9 cellular contexts compared by ENCODE assay signal in the genomic region with DNA sequence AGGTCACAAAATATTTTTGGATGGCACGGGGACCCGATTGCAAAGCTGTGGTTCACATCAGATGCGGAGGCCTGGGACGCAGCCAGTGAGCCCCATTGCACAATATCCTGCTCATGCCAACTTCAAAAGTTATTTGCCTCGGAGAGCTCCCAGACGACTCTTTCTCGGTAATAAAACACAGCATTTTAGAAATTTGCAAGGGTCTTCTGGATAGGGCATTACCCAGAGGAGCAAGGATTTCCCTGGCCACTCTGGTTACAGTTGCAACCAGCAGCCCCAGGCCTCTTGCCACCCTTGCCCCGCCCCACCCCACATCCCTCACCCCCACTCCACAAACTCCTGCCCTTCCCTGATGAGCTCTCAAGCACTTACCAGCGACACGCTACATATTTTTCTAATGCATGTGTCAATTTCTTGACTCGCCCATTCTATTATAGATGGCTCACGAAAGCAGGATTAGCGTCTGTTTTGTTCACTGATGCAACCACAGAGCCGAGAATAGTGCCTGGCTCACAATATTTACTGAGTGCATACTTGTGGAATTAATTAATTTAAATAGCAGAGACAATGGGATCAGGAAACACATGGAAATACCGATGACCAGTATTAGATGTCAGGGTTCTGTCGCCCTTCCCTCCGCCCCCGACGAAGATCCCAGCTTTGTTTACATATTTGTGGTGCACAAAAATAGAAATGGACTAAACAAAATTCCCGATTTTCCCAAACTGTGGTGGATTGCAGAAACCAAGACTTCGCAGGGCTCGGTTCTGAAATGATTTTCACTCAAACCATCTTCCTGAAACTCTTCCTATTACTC.
DNase-seq lines count a peak whose midpoint lies in the region; ATAC-seq and TF ChIP-seq lines count a peak whose summit lies in the region.
"Had no signal": no experiment of that assay in that cellular context is flagged by ENCODE, and none has a peak within 500 bp of the region (broad histone marks: within the 10 kb centered on the region; RNA-seq: fewer than 3 reads in every experiment).

No MANE protein-coding gene starts in this region.

- H3K36me3 ChIP-seq in gastrocnemius medialis, result no peaks in the 10 kb centered on the region

- in situ Hi-C loops in gastrocnemius medialis (cut with MboI; ENCODE audit: low sequenced_read_pairs in 4 of 4), result no loop called here

- DNase-seq in HFF-Myc (ENCODE audit: extremely low read depth, low read depth) (peak; percentile 83), RPMI7951 (ENCODE audit: low read depth) (peak; percentile 60), fibroblast of pulmonary artery (ENCODE audit: low read depth) (peak; percentile 38), gastrocnemius medialis (peak in 1 of 2 donors; percentile 37), HT-29 (ENCODE audit: low spot score) (no peak), HK-2 (ENCODE audit: unreplicated experiment) (no peak)
- no peak for DNase-seq in activated naive CD4-positive, alpha-beta T cell treated with anti-CD3 and anti-CD28 coated beads, Interleukin-2, amount 50 U/mL, for 72 hours (ENCODE audit: low spot score in 2 of 2)

- intact Hi-C loops in gastrocnemius medialis (cut with DNase I; ENCODE audit: low total_unique reads), result loop anchor here (1.0 to 5.0 kb wide), 4 partner anchors 34 to 218 kb away; partner anchors contain the start of gene TFAP4

- H3K9me3 Mint-ChIP-seq in activated naive CD4-positive, alpha-beta T cell treated with anti-CD3 and anti-CD28 coated beads, Interleukin-2, amount 50 U/mL, for 72 hours, result no peaks in the 10 kb centered on the region

- H3K4me3 ChIP-seq in HFF-Myc (replicated peaks; ENCODE audit: low read depth, low read length) (peak overlapping the region; percentile 39), fibroblast of pulmonary artery (replicated peaks; ENCODE audit: low read depth, low read length) (no peak overlapping the region), gastrocnemius medialis (peak overlapping the region; percentile 8 to 47 (median 42))

- no peaks in the 10 kb centered on the region for H3K27me3 ChIP-seq in gastrocnemius medialis

- H3K36me3 Mint-ChIP-seq in activated naive CD4-positive, alpha-beta T cell treated with anti-CD3 and anti-CD28 coated beads, Interleukin-2, amount 50 U/mL, for 72 hours, result peaks cover 4 to 6% of the 10 kb centered on the region in 2 donors

- TF ChIP-seq CTCF in HFF-Myc (IDR thresholded peaks at IDR 0.05; ENCODE audit: low read depth, low read length, missing control alignments) (no peak), fibroblast of pulmonary artery (IDR thresholded peaks at IDR 0.05; ENCODE audit: low read length, missing control alignments) (no peak), gastrocnemius medialis (IDR thresholded peaks at IDR 0.05 in 4 of 5, conservative IDR thresholded peaks at IDR 0.05 in 1 of 5) (no peak)

- no peak overlapping the region for H3K27ac Mint-ChIP-seq in activated naive CD4-positive, alpha-beta T cell treated with anti-CD3 and anti-CD28 coated beads, Interleukin-2, amount 50 U/mL, for 72 hours

- no peaks in the 10 kb centered on the region for H3K9me3 ChIP-seq in gastrocnemius medialis

- peak; percentile 55 to 62 for ATAC-seq in gastrocnemius medialis
- no peak for ATAC-seq in GM19324 (IDR thresholded peaks at IDR 0.05; ENCODE audit: low FRiP score, unreplicated experiment)
- ATAC-seq in activated naive CD4-positive, alpha-beta T cell treated with anti-CD3 and anti-CD28 coated beads, Interleukin-2, amount 50 U/mL, for 72 hours, result no peak

- peak overlapping the region; percentile 87 to 98 (median 90) for H3K27ac ChIP-seq in gastrocnemius medialis
- H3K27ac ChIP-seq: KMS-11 had no signal

- peaks cover 42 to 57% of the 10 kb centered on the region in 2 donors for H3K4me1 ChIP-seq in gastrocnemius medialis

- no peak for TF ChIP-seq POLR2A in gastrocnemius medialis (IDR thresholded peaks at IDR 0.05)

Comparison
In these comparisons a context has a peak if more than half of its experiments do, and no peak if none do; other contexts are left out.
1. DNase-seq: peak in HFF-Myc (single experiment), RPMI7951 (single experiment) and fibroblast of pulmonary artery (single experiment); none in HT-29 (single experiment), activated naive CD4-positive, alpha-beta T cell treated with anti-CD3 and anti-CD28 coated beads, Interleukin-2, amount 50 U/mL, for 72 hours (0 of 2) and HK-2 (single experiment).
2. ATAC-seq: peak in gastrocnemius medialis (2 of 2); none in GM19324 (single experiment) and activated naive CD4-positive, alpha-beta T cell treated with anti-CD3 and anti-CD28 coated beads, Interleukin-2, amount 50 U/mL, for 72 hours (0 of 2).